Comparison of ENCODE assay signal across 1 cellular context in genomic region chr4:105146286-105147219, GRCh38.
TF ChIP-seq lines count a peak whose summit lies in the region.

TSS of gene TET2 (plus strand) at chr4:105146876. CDS start at chr4:105233943, 87,067 bp downstream.

TF ChIP-seq in GM12878, 131 proteins besides CTCF, POLR2A, EP300 and RAD21 (continued from another document and continues in another):
- no peak; the same call in none of the 2 replicates for TF ChIP-seq SMAD5 (IDR thresholded peaks at IDR 0.05; ENCODE audit: low read depth)
- TF ChIP-seq WRNIP1 (IDR thresholded peaks at IDR 0.05; ENCODE audit: borderline replicate concordance, low read depth, low read length): no peak
- no peak for TF ChIP-seq E2F8 (IDR thresholded peaks at IDR 0.05; ENCODE audit: low read depth, partially characterized antibody)
- TF ChIP-seq YBX1 (IDR thresholded peaks at IDR 0.05): no peak
- TF ChIP-seq MYB (IDR thresholded peaks at IDR 0.05; ENCODE audit: borderline replicate concordance, low read depth, low read length): 0 out of 2 replicates have a peak, but pooled peaks have one; percentile 16
- 0 out of 2 replicates have a peak, but pooled peaks have one; percentile 39 for TF ChIP-seq BRCA1 (IDR thresholded peaks at IDR 0.05; ENCODE audit: low read depth, low read length)
- 0 out of 2 replicates have a peak, but pooled peaks have one; percentile 25 for TF ChIP-seq TARDBP (IDR thresholded peaks at IDR 0.05; ENCODE audit: borderline replicate concordance)
- TF ChIP-seq USF2 (IDR thresholded peaks at IDR 0.05; ENCODE audit: borderline replicate concordance, low read depth, low read length): no peak
- TF ChIP-seq ZBED1 (IDR thresholded peaks at IDR 0.05; ENCODE audit: borderline replicate concordance): no peak
- TF ChIP-seq RELB (IDR thresholded peaks at IDR 0.05; ENCODE audit: low read depth): peak; percentile 37; the same call in 1 of the 2 replicates
- no peak for TF ChIP-seq HSF1 (IDR thresholded peaks at IDR 0.05; ENCODE audit: low read depth, low read length)
- no peak for TF ChIP-seq SREBF2 (IDR thresholded peaks at IDR 0.05; ENCODE audit: low read length)
- TF ChIP-seq LARP7 (IDR thresholded peaks at IDR 0.05): peak; percentile 93
- no peak; the same call in 1 of the 2 replicates for TF ChIP-seq RUNX3 (IDR thresholded peaks at IDR 0.05; ENCODE audit: low read length)
- peak; percentile 87 for TF ChIP-seq TAF1 (IDR thresholded peaks at IDR 0.05; ENCODE audit: borderline replicate concordance, low read depth, low read length)
- peak; percentile 61 for TF ChIP-seq TBL1XR1 (IDR thresholded peaks at IDR 0.05; ENCODE audit: low read depth, low read length)
- TF ChIP-seq MTA2 (IDR thresholded peaks at IDR 0.05; ENCODE audit: low read depth): no peak
- TF ChIP-seq REST (IDR thresholded peaks at IDR 0.05; ENCODE audit: low read depth, low read length): no peak
- TF ChIP-seq CUX1 (IDR thresholded peaks at IDR 0.05; ENCODE audit: insufficient replicate concordance, low read depth, low read length): no peak
- peak; percentile 54; the same call in 1 of the 2 replicates for TF ChIP-seq RCOR1 (conservative IDR thresholded peaks at IDR 0.05; ENCODE audit: low read depth, low read length)
- no peak for TF ChIP-seq TCF7 (IDR thresholded peaks at IDR 0.05; ENCODE audit: borderline replicate concordance)
- no peak for TF ChIP-seq IRF3 (IDR thresholded peaks at IDR 0.05)
- no peak for TF ChIP-seq RB1 (IDR thresholded peaks at IDR 0.05; ENCODE audit: borderline replicate concordance)
- TF ChIP-seq PRDM15 (CRISPR knock-in tag; IDR thresholded peaks at IDR 0.05): no peak
- peak in 1 of 2 experiments; percentile 7; a peak in 1 of 4 replicates for TF ChIP-seq ETV6 (conservative IDR thresholded peaks at IDR 0.05 in 1 of 2, IDR thresholded peaks at IDR 0.05 in 1 of 2; ENCODE audit: borderline replicate concordance in 1 of 2, low read depth in 1 of 2)
- TF ChIP-seq FOXK2 (IDR thresholded peaks at IDR 0.05): no peak
- no peak for TF ChIP-seq HDAC6 (IDR thresholded peaks at IDR 0.05; ENCODE audit: unreplicated experiment)
